In genomic region chr2:207848545-207848928, GRCh38 we compare ENCODE assay signal across 17 cellular contexts.
DNase-seq lines count a peak whose midpoint lies in the region; ATAC-seq and TF ChIP-seq lines count a peak whose summit lies in the region.
"Had no signal": no experiment of that assay in that cellular context is flagged by ENCODE, and none has a peak within 500 bp of the region (broad histone marks: within the 10 kb centered on the region; RNA-seq: fewer than 3 reads in every experiment).

No MANE protein-coding gene starts in this region.

- H3K27ac ChIP-seq in left ventricle myocardium inferior (replicated peaks): peak overlapping the region; percentile 58
- H3K27ac ChIP-seq in mucosa of rectum (ENCODE audit: low read depth in 2 of 2, low read length in 2 of 2): peak overlapping the region; percentile 70 to 75
- H3K27ac ChIP-seq in upper lobe of left lung: peak overlapping the region; percentile 62 to 74 (median 66)
- H3K27ac ChIP-seq: coronary artery, WERI-Rb-1 had no signal

- peaks cover 0 to 14% (median 1%) of the 10 kb centered on the region in 4 donors for H3K4me1 Mint-ChIP-seq in naive thymus-derived CD8-positive, alpha-beta T cell
- H3K4me1 Mint-ChIP-seq: CD8-positive, alpha-beta memory T cell had no signal

- H3K9me3 ChIP-seq in left ventricle myocardium inferior (replicated peaks) (no peaks in the 10 kb centered on the region), mucosa of rectum (ENCODE audit: control insufficient read depth in 2 of 2, low read length in 2 of 2) (no peaks in the 10 kb centered on the region), upper lobe of left lung (no peaks in the 10 kb centered on the region)

- H3K4me1 ChIP-seq in left ventricle myocardium inferior (peaks cover 28% of the 10 kb centered on the region), mucosa of rectum (ENCODE audit: control insufficient read depth in 2 of 2, insufficient read depth in 2 of 2, low read length in 2 of 2) (peaks cover 13 to 27% of the 10 kb centered on the region in 2 donors), upper lobe of left lung (peaks cover 5 to 18% (median 11%) of the 10 kb centered on the region in 4 donors)

- no peak for ATAC-seq in left ventricle myocardium superior
- ATAC-seq in upper lobe of left lung (ENCODE audit: low FRiP score in 2 of 2): no peak
- ATAC-seq in GM18502 (IDR thresholded peaks at IDR 0.05; ENCODE audit: poor library complexity, unreplicated experiment): no peak
- no peak for ATAC-seq in naive thymus-derived CD8-positive, alpha-beta T cell
- ATAC-seq: activated T-cell treated with anti-CD3 and anti-CD28 coated beads, Interleukin-2, amount 50 U/mL, for 4 hours had no signal

- H3K36me3 ChIP-seq in left ventricle myocardium inferior: no peaks in the 10 kb centered on the region
- no peaks in the 10 kb centered on the region for H3K36me3 ChIP-seq in mucosa of rectum (ENCODE audit: control insufficient read depth in 2 of 2, insufficient read depth in 2 of 2, low read length in 2 of 2)
- no peaks in the 10 kb centered on the region for H3K36me3 ChIP-seq in upper lobe of left lung
- H3K36me3 ChIP-seq: WERI-Rb-1 had no signal

- intact Hi-C loops in left ventricle myocardium inferior (cut with micrococcal nuclease): no loop called here
- intact Hi-C loops in left ventricle myocardium superior (cut with micrococcal nuclease): no loop called here

- no peak for TF ChIP-seq EP300 in upper lobe of left lung (IDR thresholded peaks at IDR 0.05)

- no peaks in the 10 kb centered on the region for H3K9me3 Mint-ChIP-seq in naive thymus-derived CD8-positive, alpha-beta T cell
- H3K9me3 Mint-ChIP-seq: activated CD4-positive, alpha-beta memory T cell treated with anti-CD3 and anti-CD28 coated beads for 36 hours; activated T-cell treated with anti-CD3 and anti-CD28 coated beads, Interleukin-2, amount 50 U/mL, for 4 hours; CD8-positive, alpha-beta memory T cell; H9 had no signal

- 86 to 91% methylated on average over 4 of the region's 4 CpGs for WGBS in upper lobe of left lung, 2 donors

- no peaks in the 10 kb centered on the region for H3K27me3 Mint-ChIP-seq in naive thymus-derived CD8-positive, alpha-beta T cell
- H3K27me3 Mint-ChIP-seq: activated CD4-positive, alpha-beta memory T cell treated with anti-CD3 and anti-CD28 coated beads for 36 hours; CD8-positive, alpha-beta memory T cell had no signal

- no peak for TF ChIP-seq POLR2A in upper lobe of left lung (IDR thresholded peaks at IDR 0.05)

- DNase-seq in left ventricle myocardium inferior (no peak), left ventricle myocardium superior (no peak), epithelial cell of esophagus (ENCODE audit: low read depth) (peak; percentile 24), upper lobe of left lung (no peak), superior temporal gyrus (ENCODE audit: extremely low spot score) (no peak)
- DNase-seq in naive thymus-derived CD8-positive, alpha-beta T cell: no peak
- DNase-seq: activated CD4-positive, alpha-beta memory T cell treated with anti-CD3 and anti-CD28 coated beads for 36 hours; activated naive CD4-positive, alpha-beta T cell treated with anti-CD3 and anti-CD28 coated beads, Interleukin-2, amount 50 U/mL, for 16 hours; activated T-cell treated with anti-CD3 and anti-CD28 coated beads, Interleukin-2, amount 50 U/mL, for 4 hours; CD8-positive, alpha-beta memory T cell; H9; stimulated activated naive CD4-positive, alpha-beta T cell; WERI-Rb-1 had no signal

- H3K4me3 ChIP-seq in left ventricle myocardium inferior: no peak overlapping the region
- H3K4me3 ChIP-seq in epithelial cell of esophagus (ENCODE audit: low read length): no peak overlapping the region
- H3K4me3 ChIP-seq in mucosa of rectum (ENCODE audit: low read length in 2 of 2): no peak overlapping the region
- no peak overlapping the region for H3K4me3 ChIP-seq in upper lobe of left lung
- H3K4me3 ChIP-seq: coronary artery, lung had no signal

- no peak overlapping the region for H3K4me3 Mint-ChIP-seq in naive thymus-derived CD8-positive, alpha-beta T cell
- H3K4me3 Mint-ChIP-seq: activated CD4-positive, alpha-beta memory T cell treated with anti-CD3 and anti-CD28 coated beads for 36 hours; activated T-cell treated with anti-CD3 and anti-CD28 coated beads, Interleukin-2, amount 50 U/mL, for 4 hours; CD8-positive, alpha-beta memory T cell; H9 had no signal

- no peak for TF ChIP-seq CTCF in left ventricle myocardium inferior (IDR thresholded peaks at IDR 0.05; ENCODE audit: borderline replicate concordance)
- no peak for TF ChIP-seq CTCF in epithelial cell of esophagus (IDR thresholded peaks at IDR 0.05; ENCODE audit: insufficient read depth, low read depth, low read length, missing control alignments)
- no peak for TF ChIP-seq CTCF in upper lobe of left lung (IDR thresholded peaks at IDR 0.05)

- no peak overlapping the region for H3K9ac ChIP-seq in mucosa of rectum (ENCODE audit: low read depth in 1 of 2, low read length in 2 of 2)

- H3K36me3 Mint-ChIP-seq in naive thymus-derived CD8-positive, alpha-beta T cell: peaks cover 0 to 32% (median 5%) of the 10 kb centered on the region in 3 donors
- H3K36me3 Mint-ChIP-seq: activated CD4-positive, alpha-beta memory T cell treated with anti-CD3 and anti-CD28 coated beads for 36 hours had no signal

- POLR2A ChIA-PET in naive thymus-derived CD8-positive, alpha-beta T cell (lab: Charles Lee): no interaction called here

- no peaks in the 10 kb centered on the region for H3K27me3 ChIP-seq in left ventricle myocardium inferior (ENCODE audit: low read depth)
- H3K27me3 ChIP-seq in mucosa of rectum (ENCODE audit: control insufficient read depth in 2 of 2, insufficient read depth in 2 of 2, low read length in 2 of 2): no peaks in the 10 kb centered on the region
- no peaks in the 10 kb centered on the region for H3K27me3 ChIP-seq in upper lobe of left lung

- H3K27ac Mint-ChIP-seq in naive thymus-derived CD8-positive, alpha-beta T cell: no peak overlapping the region
- H3K27ac Mint-ChIP-seq: activated CD4-positive, alpha-beta memory T cell treated with anti-CD3 and anti-CD28 coated beads for 36 hours had no signal
